ENCODE assay signal across 16 cellular contexts in the genomic region with DNA sequence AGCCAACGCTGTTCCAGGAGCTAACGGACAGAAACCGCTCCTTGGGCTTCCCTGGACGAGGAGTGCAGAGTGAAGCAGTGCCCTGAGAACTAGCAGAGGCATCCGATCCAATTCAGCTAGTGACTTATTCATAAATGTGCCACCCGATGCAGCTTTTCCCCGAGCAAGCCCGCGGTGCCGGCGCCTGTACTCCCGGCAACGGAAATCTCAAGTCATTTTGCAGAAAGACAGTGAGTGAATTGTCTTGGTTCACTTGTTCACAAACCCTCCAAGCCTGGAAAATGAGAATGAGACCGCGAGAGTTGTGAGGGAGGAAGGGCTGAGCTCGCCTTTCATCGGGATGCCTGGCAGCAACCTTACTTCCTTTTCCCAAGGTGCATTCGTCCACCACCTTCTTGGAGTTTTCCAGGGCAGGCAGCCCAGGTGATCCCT.
A peak's percentile ranks its signal among the peaks of the same experiment; 100 is the strongest.
DNase-seq lines count a peak whose midpoint lies in the region; ATAC-seq, FAIRE-seq and TF ChIP-seq lines count a peak whose summit lies in the region.
"Had no signal": no experiment of that assay in that cellular context is flagged by ENCODE, and none has a peak within 500 bp of the region (broad histone marks: within the 10 kb centered on the region; RNA-seq: fewer than 3 reads in every experiment).

No MANE protein-coding gene starts in this region.

- H3K4me1 ChIP-seq in kidney (ENCODE audit: control insufficient read depth in 1 of 2, insufficient read depth in 1 of 2, low read depth in 1 of 2, low read length in 2 of 2) (peaks cover 4 to 12% of the 10 kb centered on the region in 2 donors), psoas muscle (peaks cover 47% of the 10 kb centered on the region)
- H3K4me1 ChIP-seq: foreskin keratinocyte, sigmoid colon, SJCRH30 had no signal

- no peaks in the 10 kb centered on the region for H3K27me3 Mint-ChIP-seq in activated CD8-positive, alpha-beta memory T cell treated with anti-CD3 and anti-CD28 coated beads, Interleukin-2, amount 10 ng/mL, durations not matched to agents 7 days and 5 days

- ATAC-seq in activated CD8-positive, alpha-beta memory T cell treated with anti-CD3 and anti-CD28 coated beads, Interleukin-2, amount 10 ng/mL, durations not matched to agents 7 days and 5 days: no peak
- peak; percentile 34 to 73 (median 46) for ATAC-seq in psoas muscle
- ATAC-seq in GM18505 (IDR thresholded peaks at IDR 0.05; ENCODE audit: unreplicated experiment): no peak
- no peak for ATAC-seq in GM21723 (IDR thresholded peaks at IDR 0.05; ENCODE audit: unreplicated experiment)
- ATAC-seq: foreskin keratinocyte; stimulated activated effector memory CD8-positive, alpha-beta T cell treated with anti-CD3 and anti-CD28 coated beads, Interleukin-12 subunit alpha, Interleukin-12 subunit beta, amount 100 ng/mL, for 72 hours had no signal

- TF ChIP-seq POLR2A in H54 (IDR thresholded peaks at IDR 0.05; ENCODE audit: low read depth, low read length) (no peak), GM18505 (IDR thresholded peaks at IDR 0.05; ENCODE audit: borderline replicate concordance, extremely low read depth, insufficient read depth, insufficient read length) (no peak)

- H3K4me3 ChIP-seq in kidney (ENCODE audit: low read length in 2 of 2) (peak overlapping the region; percentile 22 to 33), psoas muscle (peak overlapping the region; percentile 59)
- H3K4me3 ChIP-seq: cardiac muscle cell, sigmoid colon, SJCRH30 had no signal

- CTCF ChIA-PET in activated CD8-positive, alpha-beta memory T cell treated with anti-CD3 and anti-CD28 coated beads, Interleukin-2, amount 10 ng/mL, durations not matched to agents 7 days and 5 days (lab: Charles Lee): no interaction called here

- no peaks in the 10 kb centered on the region for H3K27me3 ChIP-seq in psoas muscle (ENCODE audit: insufficient read depth in 3 of 3, low read length in 2 of 3)
- H3K27me3 ChIP-seq: cardiac muscle cell, sigmoid colon, SJCRH30 had no signal

- H3K4me1 Mint-ChIP-seq in activated CD8-positive, alpha-beta memory T cell treated with anti-CD3 and anti-CD28 coated beads, Interleukin-2, amount 10 ng/mL, durations not matched to agents 7 days and 5 days: no peaks in the 10 kb centered on the region
- H3K4me1 Mint-ChIP-seq: naive B cell; stimulated activated effector memory CD8-positive, alpha-beta T cell treated with anti-CD3 and anti-CD28 coated beads, Interleukin-12 subunit alpha, Interleukin-12 subunit beta, amount 100 ng/mL, for 72 hours had no signal

- H3K9me3 ChIP-seq in kidney (ENCODE audit: control insufficient read depth in 1 of 2, low read length in 2 of 2) (no peaks in the 10 kb centered on the region), psoas muscle (no peaks in the 10 kb centered on the region)
- H3K9me3 ChIP-seq: sigmoid colon, SJCRH30 had no signal

- no peaks in the 10 kb centered on the region for H3K9me3 Mint-ChIP-seq in activated CD8-positive, alpha-beta memory T cell treated with anti-CD3 and anti-CD28 coated beads, Interleukin-2, amount 10 ng/mL, durations not matched to agents 7 days and 5 days (ENCODE audit: low read depth)

- DNase-seq in DMS79 (lab: John Stamatoyannopoulos, UW): peak; percentile 10
- DNase-seq in activated CD8-positive, alpha-beta memory T cell treated with anti-CD3 and anti-CD28 coated beads, Interleukin-2, amount 10 ng/mL, durations not matched to agents 7 days and 5 days: peak; percentile 36
- no peak for DNase-seq in kidney
- no peak for DNase-seq in psoas muscle
- DNase-seq in H54 (ENCODE audit: insufficient read length, low spot score): no peak
- DNase-seq in activated CD4-positive, alpha-beta T cell treated with anti-CD3 and anti-CD28 coated beads, Interleukin-2, amount 50 U/mL, for 1 hour: no peak
- DNase-seq: activated naive CD4-positive, alpha-beta T cell treated with Interleukin-2 at 50 U/mL for 16 hours; foreskin keratinocyte; MV-4-11; naive B cell; sigmoid colon; SJCRH30 had no signal

- H3K36me3 Mint-ChIP-seq in activated CD8-positive, alpha-beta memory T cell treated with anti-CD3 and anti-CD28 coated beads, Interleukin-2, amount 10 ng/mL, durations not matched to agents 7 days and 5 days: no peaks in the 10 kb centered on the region
- H3K36me3 Mint-ChIP-seq: naive B cell; stimulated activated effector memory CD8-positive, alpha-beta T cell treated with anti-CD3 and anti-CD28 coated beads, Interleukin-12 subunit alpha, Interleukin-12 subunit beta, amount 100 ng/mL, for 72 hours had no signal

- FAIRE-seq in kidney (lab: Jason Lieb, UNC) (no peak), H54 (lab: Jason Lieb, UNC) (no peak)

- no peak overlapping the region for H3K4me3 Mint-ChIP-seq in activated CD8-positive, alpha-beta memory T cell treated with anti-CD3 and anti-CD28 coated beads, Interleukin-2, amount 10 ng/mL, durations not matched to agents 7 days and 5 days
- H3K4me3 Mint-ChIP-seq: naive B cell; stimulated activated effector memory CD8-positive, alpha-beta T cell treated with anti-CD3 and anti-CD28 coated beads, Interleukin-12 subunit alpha, Interleukin-12 subunit beta, amount 100 ng/mL, for 72 hours had no signal

- WGBS in psoas muscle, 3 donors: 33 to 60% (median 35%) methylated on average over 18 of the region's 18 CpGs

- H3K36me3 ChIP-seq in kidney (ENCODE audit: control insufficient read depth in 1 of 2, insufficient read depth in 2 of 2, low read length in 2 of 2): no peaks in the 10 kb centered on the region
- no peaks in the 10 kb centered on the region for H3K36me3 ChIP-seq in psoas muscle (ENCODE audit: insufficient read depth in 1 of 2, low read depth in 1 of 2)
- H3K36me3 ChIP-seq: cardiac muscle cell, sigmoid colon, SJCRH30 had no signal

- TF ChIP-seq CTCF in kidney (IDR thresholded peaks at IDR 0.05; ENCODE audit: borderline replicate concordance, extremely low read depth, insufficient read depth) (no peak), psoas muscle (IDR thresholded peaks at IDR 0.05) (no peak)

- peak overlapping the region in 1 of 2 donors; percentile 27 for H3K9ac ChIP-seq in kidney (ENCODE audit: low read length in 2 of 2)

- H3K27ac ChIP-seq in kidney (ENCODE audit: low read depth in 2 of 2, low read length in 2 of 2): no peak overlapping the region
- peak overlapping the region; percentile 71 for H3K27ac ChIP-seq in psoas muscle
- H3K27ac ChIP-seq: cardiac muscle cell, foreskin keratinocyte, SJCRH30 had no signal

- no peak overlapping the region for H3K27ac Mint-ChIP-seq in activated CD8-positive, alpha-beta memory T cell treated with anti-CD3 and anti-CD28 coated beads, Interleukin-2, amount 10 ng/mL, durations not matched to agents 7 days and 5 days
- H3K27ac Mint-ChIP-seq: naive B cell; stimulated activated effector memory CD8-positive, alpha-beta T cell treated with anti-CD3 and anti-CD28 coated beads, Interleukin-12 subunit alpha, Interleukin-12 subunit beta, amount 100 ng/mL, for 72 hours had no signal

- intact Hi-C loops in kidney (cut with DNase I) (no loop called here), psoas muscle (cut with DNase I) (loop anchor here (5.0 to 10.0 kb wide), 4 partner anchors 37 to 128 kb away; a partner anchor contains a TSS)

Comparison
In these comparisons a context has a peak if more than half of its experiments do, and no peak if none do; other contexts are left out.
1. DNase-seq: peak in DMS79 (single experiment) and activated CD8-positive, alpha-beta memory T cell treated with anti-CD3 and anti-CD28 coated beads, Interleukin-2, amount 10 ng/mL, durations not matched to agents 7 days and 5 days (single experiment); none in kidney (single experiment), psoas muscle (0 of 2), H54 (single experiment) and activated CD4-positive, alpha-beta T cell treated with anti-CD3 and anti-CD28 coated beads, Interleukin-2, amount 50 U/mL, for 1 hour (single experiment).
2. ATAC-seq: peak in psoas muscle (4 of 4); none in activated CD8-positive, alpha-beta memory T cell treated with anti-CD3 and anti-CD28 coated beads, Interleukin-2, amount 10 ng/mL, durations not matched to agents 7 days and 5 days (single experiment), GM18505 (single experiment) and GM21723 (single experiment).